ENCODE assay signal across 8 cellular contexts in genomic region chr19:36488118-36488815, GRCh38. TPM values are rescaled to one million over a fixed set of nuclear protein-coding genes. Genes with fewer than 3 reads are reported as not detected.
DNase-seq lines count a peak whose midpoint lies in the region; TF ChIP-seq lines count a peak whose summit lies in the region.

No MANE protein-coding gene starts in this region.

- no peak overlapping the region for H3K27ac ChIP-seq in SK-N-MC
- H3K27ac ChIP-seq in fibroblast of lung (ENCODE audit: insufficient read depth, low read length) = peak overlapping the region; percentile 94
- no peak overlapping the region for H3K27ac ChIP-seq in MM.1S (ENCODE audit: low read length)

- H3K4me3 ChIP-seq in GM08714 (ENCODE audit: low read length) = peak overlapping the region; percentile 69
- H3K4me3 ChIP-seq in SK-N-MC = peak overlapping the region; percentile 85
- H3K4me3 ChIP-seq in fibroblast of lung (replicated peaks in 1 of 4; ENCODE audit: control extremely low read depth in 1 of 4, insufficient read depth in 1 of 4, low read depth in 3 of 4, low read length in 4 of 4) = peak overlapping the region; percentile 91 to 100 (median 94)
- peak overlapping the region; percentile 93 for H3K4me3 ChIP-seq in retinal pigment epithelial cell (ENCODE audit: low read length)
- H3K4me3 ChIP-seq in MM.1S (ENCODE audit: low read length) = no peak overlapping the region; the same call in 1 of the 2 replicates

- TF ChIP-seq CTCF in fibroblast of lung (conservative IDR thresholded peaks at IDR 0.05 in 1 of 2, IDR thresholded peaks at IDR 0.05 in 1 of 2; ENCODE audit: low read depth in 1 of 2, low read length in 2 of 2) (no peak), retinal pigment epithelial cell (conservative IDR thresholded peaks at IDR 0.05; ENCODE audit: low read depth, low read length) (no peak), MM.1S (IDR thresholded peaks at IDR 0.05; ENCODE audit: low read length) (no peak)

- H3K9me2 ChIP-seq in MM.1S (replicated peaks; ENCODE audit: insufficient read depth, low read length) = no peaks in the 10 kb centered on the region

- H3K4me2 ChIP-seq in fibroblast of lung (ENCODE audit: extremely low read depth, insufficient read depth, low read length) (peak overlapping the region; percentile 98), MM.1S (ENCODE audit: low read depth, low read length) (no peak overlapping the region)

- H3K9me3 ChIP-seq in SK-N-MC (ENCODE audit: low read depth, low read length) (peaks cover 3% of the 10 kb centered on the region; the same call in 1 of the 2 replicates), fibroblast of lung (ENCODE audit: control insufficient read depth, insufficient read depth, low read depth, low read length) (no peaks in the 10 kb centered on the region), MM.1S (replicated peaks; ENCODE audit: insufficient read depth, low read length) (no peaks in the 10 kb centered on the region)

- H3K36me3 ChIP-seq in SK-N-MC (ENCODE audit: insufficient read depth, low read length) (peaks cover 3% of the 10 kb centered on the region; the same call in 1 of the 2 replicates), fibroblast of lung (ENCODE audit: control insufficient read depth, insufficient read depth, low read length) (no peaks in the 10 kb centered on the region), MM.1S (replicated peaks; ENCODE audit: insufficient read depth, low read length) (no peaks in the 10 kb centered on the region)

- H4K20me1 ChIP-seq in fibroblast of lung (ENCODE audit: control insufficient read depth, extremely low read depth, insufficient read depth, low read length) (no peaks in the 10 kb centered on the region), MM.1S (ENCODE audit: insufficient read depth, low read length) (no peaks in the 10 kb centered on the region)

- H3K4me1 ChIP-seq in fibroblast of lung (ENCODE audit: control insufficient read depth, extremely low read depth, insufficient read depth, low read length) (peaks cover 7% of the 10 kb centered on the region), MM.1S (ENCODE audit: low read length) (no peaks in the 10 kb centered on the region)

- H3F3A ChIP-seq in MM.1S (ENCODE audit: insufficient read depth, low read length) = no peaks in the 10 kb centered on the region

- no peaks in the 10 kb centered on the region for H3K27me3 ChIP-seq in fibroblast of lung (ENCODE audit: control insufficient read depth, insufficient read depth, low read length)
- no peaks in the 10 kb centered on the region for H3K27me3 ChIP-seq in MM.1S (replicated peaks; ENCODE audit: insufficient read depth, low read length)

- peak overlapping the region; percentile 100 for H2AFZ ChIP-seq in fibroblast of lung (ENCODE audit: low read length)
- no peak overlapping the region for H2AFZ ChIP-seq in MM.1S (ENCODE audit: low read length)

- H3K9ac ChIP-seq in SK-N-MC (ENCODE audit: insufficient read length) (peak overlapping the region; percentile 90), fibroblast of lung (ENCODE audit: insufficient read depth, low read length) (peak overlapping the region; percentile 95), MM.1S (ENCODE audit: low read length) (no peak overlapping the region)

- H3K79me2 ChIP-seq in fibroblast of lung (ENCODE audit: control insufficient read depth, insufficient read depth, low read length) (peaks cover 4% of the 10 kb centered on the region), MM.1S (ENCODE audit: low read length) (no peaks in the 10 kb centered on the region)

- DNase-seq in SK-N-MC (ENCODE audit: low read depth, low spot score) = no peak
- peak; percentile 27 to 45 for DNase-seq in fibroblast of lung (ENCODE audit: low read depth in 2 of 2)
- DNase-seq in retinal pigment epithelial cell (ENCODE audit: low read depth) = no peak
- DNase-seq in CD1c-positive myeloid dendritic cell (ENCODE audit: extremely low spot score) = no peak
- DNase-seq in 8988T = no peak
- DNase-seq in NOMO-1 treated with DMSO at 0.1 percent for 48 hours (lab: John Stamatoyannopoulos, UW; ENCODE audit: unreplicated experiment) = no peak
- DNase-seq in MM.1S = no peak

RNA-seq across cellular contexts. Expression of gene ZNF566, which starts 1.1 kb away (rescaled TPM):
- 14.4 and 15.4 TPM in 2 replicates for total RNA-seq in fibroblast of lung
- 4.3 and 6.0 TPM in 2 replicates for polyA plus RNA-seq in fibroblast of lung
- 3.9 and 6.5 TPM in 2 replicates for polyA plus RNA-seq in fibroblast of lung (2012)
- 2.5 and 6.4 TPM in 2 replicates for polyA minus RNA-seq in fibroblast of lung (ENCODE audit: low replicate concordance)

RNA-seq across cellular contexts. Expression of gene ZNF260, which starts 39.8 kb away (rescaled TPM):
- total RNA-seq in fibroblast of lung = 17.5 and 21.3 TPM in 2 replicates
- 8.2 and 9.4 TPM in 2 replicates for polyA plus RNA-seq in fibroblast of lung
- polyA plus RNA-seq in fibroblast of lung (2012) = 6.2 and 9.1 TPM in 2 replicates
- polyA minus RNA-seq in fibroblast of lung (ENCODE audit: low replicate concordance) = 2.3 and 29.9 TPM in 2 replicates

Comparison
In these comparisons a context has a peak if more than half of its experiments do, and no peak if none do; other contexts are left out.
1. DNase-seq: peak in fibroblast of lung (2 of 2); none in SK-N-MC (single experiment), retinal pigment epithelial cell (single experiment), CD1c-positive myeloid dendritic cell (single experiment), 8988T (single experiment), NOMO-1 treated with DMSO at 0.1 percent for 48 hours (single experiment) and MM.1S (single experiment).